Comparison of ENCODE assay signal across 9 cellular contexts in the genomic region with DNA sequence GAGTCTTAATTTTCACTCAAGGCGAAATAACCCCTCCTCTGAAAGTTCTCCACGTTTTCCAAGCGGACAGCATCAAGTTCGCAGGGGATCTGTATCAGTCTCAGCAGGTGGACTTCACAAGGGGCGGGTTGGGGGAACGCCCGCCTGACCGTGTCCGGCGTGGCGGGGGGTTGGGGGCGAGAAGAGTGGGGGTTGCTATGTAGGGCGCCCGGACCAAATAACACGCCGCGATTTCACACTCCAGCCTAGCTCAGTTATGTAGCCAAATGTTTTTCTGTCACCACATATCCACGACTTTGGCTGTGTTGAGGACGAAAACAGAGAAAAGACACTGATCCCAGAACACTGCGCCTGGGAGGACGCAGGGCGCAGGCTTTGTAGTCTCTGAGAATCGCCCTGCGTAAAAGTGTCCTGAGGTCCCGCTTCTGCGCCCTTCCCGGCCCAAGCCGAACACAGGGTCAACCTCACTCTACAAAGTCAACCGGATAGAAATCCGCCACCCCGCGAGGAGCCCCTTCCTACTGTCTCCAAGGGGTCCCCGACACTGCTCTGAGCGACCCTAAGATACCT. TPM values are rescaled to one million over a fixed set of nuclear protein-coding genes. Genes with fewer than 3 reads are reported as not detected.
DNase-seq lines count a peak whose midpoint lies in the region; TF ChIP-seq lines count a peak whose summit lies in the region.
"Had no signal": no experiment of that assay in that cellular context is flagged by ENCODE, and none has a peak within 500 bp of the region (broad histone marks: within the 10 kb centered on the region; RNA-seq: fewer than 3 reads in every experiment).

No MANE protein-coding gene starts in this region.

- in situ Hi-C loops in astrocyte of the spinal cord (cut with HindIII; ENCODE audit: low sequenced_read_pairs), result no loop called here

- peak overlapping the region; percentile 36 for H3K4me3 ChIP-seq in astrocyte of the spinal cord (ENCODE audit: low read depth, low read length)
- H3K4me3 ChIP-seq in lower leg skin (ENCODE audit: low read depth, poor library complexity, severe bottlenecking), result peak overlapping the region; percentile 35
- peak overlapping the region; percentile 88 for H3K4me3 ChIP-seq in thymus (ENCODE audit: low read length)

- H3K36me3 ChIP-seq in thymus (ENCODE audit: control insufficient read depth, insufficient read depth), result no peaks in the 10 kb centered on the region

- H3K9me3 ChIP-seq in thymus (ENCODE audit: control insufficient read depth), result no peaks in the 10 kb centered on the region

- WGBS in lower leg skin, 2 donors, result 5% methylated on average over 34 of the region's 34 CpGs
- WGBS in thymus, result 16% methylated on average over 34 of the region's 34 CpGs

- DNase-seq in activated CD4-positive, alpha-beta T cell treated with anti-CD3 and anti-CD28 coated beads, Interleukin-2, amount 10 ng/mL, durations not matched to agents 24 days and 14 days, result no peak
- no peak for DNase-seq in activated CD4-positive, alpha-beta T cell treated with anti-CD3 and anti-CD28 coated beads for 4 hours
- DNase-seq in astrocyte of the spinal cord (ENCODE audit: low read depth, low spot score) (peak; percentile 24), lower leg skin (ENCODE audit: low spot score in 2 of 2) (no peak), NCI-H510A (lab: John Stamatoyannopoulos, UW) (no peak), NCI-H146 treated with DMSO at 0.1 percent for 48 hours (lab: John Stamatoyannopoulos, UW; ENCODE audit: unreplicated experiment) (no peak), DMS153 (lab: John Stamatoyannopoulos, UW) (no peak)

- H3K4me3 Mint-ChIP-seq in activated CD4-positive, alpha-beta T cell treated with anti-CD3 and anti-CD28 coated beads, Interleukin-2, amount 10 ng/mL, durations not matched to agents 24 days and 14 days, result peak overlapping the region; percentile 91

- no peaks in the 10 kb centered on the region for H3K27me3 ChIP-seq in thymus (ENCODE audit: control insufficient read depth, insufficient read depth)

- H3K27ac ChIP-seq in thymus (ENCODE audit: low read depth), result peak overlapping the region; percentile 74
- H3K27ac ChIP-seq: C4-2B had no signal

- H3K27me3 Mint-ChIP-seq in activated CD4-positive, alpha-beta T cell treated with anti-CD3 and anti-CD28 coated beads, Interleukin-2, amount 10 ng/mL, durations not matched to agents 24 days and 14 days, result peaks cover 35% of the 10 kb centered on the region

- no peak overlapping the region for H3K27ac Mint-ChIP-seq in activated CD4-positive, alpha-beta T cell treated with anti-CD3 and anti-CD28 coated beads, Interleukin-2, amount 10 ng/mL, durations not matched to agents 24 days and 14 days

- H3K4me1 Mint-ChIP-seq in activated CD4-positive, alpha-beta T cell treated with anti-CD3 and anti-CD28 coated beads, Interleukin-2, amount 10 ng/mL, durations not matched to agents 24 days and 14 days, result peaks cover 29% of the 10 kb centered on the region

- no peaks in the 10 kb centered on the region for H3K36me3 Mint-ChIP-seq in activated CD4-positive, alpha-beta T cell treated with anti-CD3 and anti-CD28 coated beads, Interleukin-2, amount 10 ng/mL, durations not matched to agents 24 days and 14 days (ENCODE audit: low read depth)

- no peak for TF ChIP-seq POLR2A in lower leg skin (IDR thresholded peaks at IDR 0.05)

- no peaks in the 10 kb centered on the region for H3K9me3 Mint-ChIP-seq in activated CD4-positive, alpha-beta T cell treated with anti-CD3 and anti-CD28 coated beads, Interleukin-2, amount 10 ng/mL, durations not matched to agents 24 days and 14 days

- intact Hi-C loops in activated CD4-positive, alpha-beta T cell treated with anti-CD3 and anti-CD28 coated beads, Interleukin-2, amount 10 ng/mL, durations not matched to agents 24 days and 14 days (cut with micrococcal nuclease), result loop anchor here (2.0 kb wide), 2 partner anchors 32 to 46 kb away; no protein-coding TSS in a partner anchor
- intact Hi-C loops in lower leg skin (cut with DNase I; ENCODE audit: low total_unique reads), result no loop called here

- TF ChIP-seq CTCF in astrocyte of the spinal cord (IDR thresholded peaks at IDR 0.05; ENCODE audit: low read depth, low read length) (no peak), lower leg skin (IDR thresholded peaks at IDR 0.05) (no peak)

- H3K4me1 ChIP-seq in thymus (ENCODE audit: control insufficient read depth, insufficient read depth, low read length), result peaks cover 26% of the 10 kb centered on the region

RNA-seq across cellular contexts. Expression of a gene that starts 0.5 kb away (rescaled TPM):
- total RNA-seq in activated CD4-positive, alpha-beta T cell treated with anti-CD3 and anti-CD28 coated beads, Interleukin-2, amount 10 ng/mL, durations not matched to agents 24 days and 14 days, result 1.5 TPM in 2 replicates
- 1 to 10 TPM in 3 of 4 donors, under 1 TPM in 1; 0.08 to 4.3 (median 2.9) TPM for total RNA-seq in lower leg skin
- polyA plus RNA-seq in thymus, result 48.4 TPM

Comparison
In these comparisons a context has a peak if more than half of its experiments do, and no peak if none do; other contexts are left out.
1. H3K4me3 ChIP-seq: peak in every context shown above with its lines; median percentile 88 in thymus; 36 in astrocyte of the spinal cord; 35 in lower leg skin.